Comparison of ENCODE assay signal across 11 cellular contexts in the genomic region with DNA sequence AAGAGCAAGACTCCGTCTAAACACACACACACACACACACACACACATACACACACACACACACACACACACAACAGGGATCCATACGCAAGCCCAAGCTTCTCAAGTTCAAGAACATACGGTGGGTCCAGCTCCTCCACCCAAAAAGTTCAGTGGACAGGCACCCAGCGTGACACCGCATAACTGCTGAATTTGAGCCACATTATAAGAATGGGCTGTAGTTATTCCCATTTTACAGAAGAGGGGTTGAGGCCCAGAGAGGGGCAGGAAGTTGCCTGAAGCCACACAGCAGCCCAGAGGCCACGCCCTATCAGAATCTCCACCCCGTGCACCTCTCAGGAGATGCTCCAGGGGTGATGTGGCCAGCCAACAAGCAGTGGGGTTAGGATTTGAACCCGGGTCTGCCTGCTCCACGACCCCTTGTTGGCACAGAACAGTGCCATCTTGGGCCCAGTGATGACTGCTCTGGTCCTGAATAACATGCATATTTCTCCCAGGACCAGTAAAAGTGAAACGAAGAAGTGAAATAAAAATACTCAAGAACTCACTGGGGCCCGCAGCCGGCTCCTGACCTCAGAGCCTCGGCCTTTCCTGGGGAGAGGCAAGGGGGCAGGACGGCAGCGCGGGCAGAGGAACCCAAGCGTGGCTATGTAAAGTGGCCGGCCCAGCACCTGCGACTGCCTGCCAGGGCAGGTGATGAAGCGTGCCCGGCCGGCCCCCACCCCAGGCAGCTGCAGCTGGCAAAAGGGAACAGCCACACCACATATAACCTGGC.
DNase-seq lines count a peak whose midpoint lies in the region; ATAC-seq and TF ChIP-seq lines count a peak whose summit lies in the region.
"Had no signal": no experiment of that assay in that cellular context is flagged by ENCODE, and none has a peak within 500 bp of the region (broad histone marks: within the 10 kb centered on the region; RNA-seq: fewer than 3 reads in every experiment).

No MANE protein-coding gene starts in this region.

- H3K27ac ChIP-seq in angular gyrus (ENCODE audit: low read depth, low read length) (peak overlapping the region; percentile 20), sigmoid colon (peak overlapping the region; percentile 56 to 78 (median 72)), brain microvascular endothelial cell (no peak overlapping the region)

- DNase-seq in sigmoid colon (no peak), brain microvascular endothelial cell (no peak), D341Med (ENCODE audit: low spot score) (no peak)
- no peak for DNase-seq in stimulated activated CD4-positive, alpha-beta T cell treated with anti-CD3 and anti-CD28 coated beads, Interleukin-1b, Interleukin-23, amount 100 ng/mL, for 48 hours
- no peak for DNase-seq in stimulated activated CD4-positive, alpha-beta T cell treated with anti-CD3 and anti-CD28 coated beads, Interleukin-4, amount 100 ng/mL, for 24 hours
- DNase-seq: activated CD4-positive, alpha-beta T cell treated with anti-CD3 and anti-CD28 coated beads for 1 hour; naive thymus-derived CD8-positive, alpha-beta T cell; NCI-H1092 had no signal

- no peak for TF ChIP-seq CTCF in sigmoid colon (IDR thresholded peaks at IDR 0.05)
- TF ChIP-seq CTCF in brain microvascular endothelial cell (IDR thresholded peaks at IDR 0.05; ENCODE audit: low read depth, low read length, missing control alignments) = no peak

- no peaks in the 10 kb centered on the region for H3K9me3 ChIP-seq in sigmoid colon

- H3K4me3 ChIP-seq in sigmoid colon = no peak overlapping the region
- no peak overlapping the region for H3K4me3 ChIP-seq in brain microvascular endothelial cell (ENCODE audit: low read depth, low read length)

- H3K36me3 ChIP-seq in sigmoid colon (no peaks in the 10 kb centered on the region), brain microvascular endothelial cell (replicated peaks) (no peaks in the 10 kb centered on the region)

- intact Hi-C loops in sigmoid colon (cut with DNase I) = no loop called here

- ATAC-seq in GM18517 (IDR thresholded peaks at IDR 0.05; ENCODE audit: unreplicated experiment) (peak; percentile 63), HG02678 (IDR thresholded peaks at IDR 0.05; ENCODE audit: unreplicated experiment) (peak; percentile 78)

- in situ Hi-C loops in brain microvascular endothelial cell (cut with HindIII; ENCODE audit: low pct_ligation_motif_present, low sequenced_read_pairs) = no loop called here

- no peak for TF ChIP-seq POLR2A in sigmoid colon (IDR thresholded peaks at IDR 0.05)

- H3K4me1 ChIP-seq in sigmoid colon = no peaks in the 10 kb centered on the region

- H3K27me3 ChIP-seq in sigmoid colon (no peaks in the 10 kb centered on the region), brain microvascular endothelial cell (replicated peaks) (no peaks in the 10 kb centered on the region)

- TF ChIP-seq EP300 in sigmoid colon (IDR thresholded peaks at IDR 0.05) = no peak

- 57 to 67% methylated on average over 22 of the region's 22 CpGs for WGBS in sigmoid colon, 2 donors
